ENCODE assay signal across 19 cellular contexts in genomic region chr16:67412294-67412693, GRCh38. TPM values are rescaled to one million over a fixed set of nuclear protein-coding genes. Genes with fewer than 3 reads are reported as not detected.
DNase-seq lines count a peak whose midpoint lies in the region; ATAC-seq, FAIRE-seq and TF ChIP-seq lines count a peak whose summit lies in the region.
"Had no signal": no experiment of that assay in that cellular context is flagged by ENCODE, and none has a peak within 500 bp of the region (broad histone marks: within the 10 kb centered on the region; RNA-seq: fewer than 3 reads in every experiment).

No MANE protein-coding gene starts in this region.

- TF ChIP-seq POLR2A in spleen (IDR thresholded peaks at IDR 0.05) (no peak), prostate gland (IDR thresholded peaks at IDR 0.05) (no peak)

- H3K9ac ChIP-seq in astrocyte (ENCODE audit: low read length) = no peak overlapping the region
- H3K9ac ChIP-seq: GM23248 had no signal

- H3K4me1 Mint-ChIP-seq in astrocyte (ENCODE audit: low read depth, unreplicated experiment) = peaks cover 7% of the 10 kb centered on the region
- H3K4me1 Mint-ChIP-seq in activated CD8-positive, alpha-beta memory T cell treated with anti-CD3 and anti-CD28 coated beads, Interleukin-2, amount 10 ng/mL, durations not matched to agents 7 days and 5 days = peaks cover 14% of the 10 kb centered on the region

- no peak overlapping the region for H2AFZ ChIP-seq in astrocyte (ENCODE audit: low read depth, low read length)
- H2AFZ ChIP-seq: GM23248 had no signal

- WGBS in spleen, 5 donors = 31 to 52% (median 41%) methylated on average over 2 of the region's 2 CpGs
- WGBS in prostate gland = 44% methylated on average over 2 of the region's 2 CpGs

- FAIRE-seq in astrocyte (lab: Jason Lieb, UNC) = no peak

- H3K79me2 ChIP-seq in astrocyte (ENCODE audit: insufficient read depth, low read length) = no peaks in the 10 kb centered on the region

- H3K27ac Mint-ChIP-seq in astrocyte (ENCODE audit: unreplicated experiment) = no peak overlapping the region
- H3K27ac Mint-ChIP-seq in activated CD8-positive, alpha-beta memory T cell treated with anti-CD3 and anti-CD28 coated beads, Interleukin-2, amount 10 ng/mL, durations not matched to agents 7 days and 5 days = no peak overlapping the region
- H3K27ac Mint-ChIP-seq: B cell; CD4-positive, alpha-beta T cell; HFFc6 had no signal

- ATAC-seq in GM21737 (IDR thresholded peaks at IDR 0.05; ENCODE audit: unreplicated experiment) = no peak
- ATAC-seq in activated CD8-positive, alpha-beta memory T cell treated with anti-CD3 and anti-CD28 coated beads, Interleukin-2, amount 10 ng/mL, durations not matched to agents 7 days and 5 days = no peak

- CTCF ChIA-PET in activated CD8-positive, alpha-beta memory T cell treated with anti-CD3 and anti-CD28 coated beads, Interleukin-2, amount 10 ng/mL, durations not matched to agents 7 days and 5 days (lab: Charles Lee) = interaction anchor here (0.7 to 1.9 kb wide), 6 partner anchors 13 to 162 kb away, joined by 3 to 7 read pairs (median 4); no protein-coding TSS in a partner anchor

- no peak overlapping the region for H3K4me3 Mint-ChIP-seq in astrocyte (ENCODE audit: unreplicated experiment)
- H3K4me3 Mint-ChIP-seq in activated CD8-positive, alpha-beta memory T cell treated with anti-CD3 and anti-CD28 coated beads, Interleukin-2, amount 10 ng/mL, durations not matched to agents 7 days and 5 days = no peak overlapping the region
- H3K4me3 Mint-ChIP-seq: B cell; CD4-positive, alpha-beta T cell; HFFc6 had no signal

- H3K27ac ChIP-seq in astrocyte (ENCODE audit: low read depth, low read length) (no peak overlapping the region), spleen (peak overlapping the region in 6 of 8 donors; percentile 26 to 93 (median 88)), prostate gland (no peak overlapping the region)
- H3K27ac ChIP-seq: GM23248 had no signal

- H3K4me1 ChIP-seq in astrocyte (ENCODE audit: insufficient read depth, low read length) (peaks cover 8% of the 10 kb centered on the region), spleen (peaks cover 7 to 52% (median 36%) of the 10 kb centered on the region in 6 donors), prostate gland (replicated peaks) (no peaks in the 10 kb centered on the region)

- H3K9me3 ChIP-seq in astrocyte (ENCODE audit: insufficient read depth, low read depth, low read length) (no peaks in the 10 kb centered on the region), spleen (no peaks in the 10 kb centered on the region), prostate gland (no peaks in the 10 kb centered on the region)
- H3K9me3 ChIP-seq: HAP-1 had no signal

- H3K4me2 ChIP-seq in astrocyte (ENCODE audit: low read length) = no peak overlapping the region

- no peaks in the 10 kb centered on the region for H4K20me1 ChIP-seq in astrocyte (ENCODE audit: insufficient read depth, low read length)

- no peaks in the 10 kb centered on the region for H3K9me3 Mint-ChIP-seq in astrocyte (ENCODE audit: unreplicated experiment)
- H3K9me3 Mint-ChIP-seq in activated CD8-positive, alpha-beta memory T cell treated with anti-CD3 and anti-CD28 coated beads, Interleukin-2, amount 10 ng/mL, durations not matched to agents 7 days and 5 days (ENCODE audit: low read depth) = no peaks in the 10 kb centered on the region
- H3K9me3 Mint-ChIP-seq: CD4-positive, alpha-beta T cell; HFFc6 had no signal

- H3K27me3 Mint-ChIP-seq in astrocyte (ENCODE audit: low read depth, unreplicated experiment) = peaks cover 8% of the 10 kb centered on the region
- peaks cover 23% of the 10 kb centered on the region for H3K27me3 Mint-ChIP-seq in activated CD8-positive, alpha-beta memory T cell treated with anti-CD3 and anti-CD28 coated beads, Interleukin-2, amount 10 ng/mL, durations not matched to agents 7 days and 5 days

- H3K4me3 ChIP-seq in astrocyte (ENCODE audit: insufficient read depth, low read depth, low read length) = no peak overlapping the region
- H3K4me3 ChIP-seq in spleen = no peak overlapping the region
- no peak overlapping the region for H3K4me3 ChIP-seq in prostate gland
- H3K4me3 ChIP-seq: GM23248, HAP-1 had no signal

- peaks cover 4% of the 10 kb centered on the region for H3K36me3 Mint-ChIP-seq in astrocyte (ENCODE audit: low read depth, unreplicated experiment)
- no peaks in the 10 kb centered on the region for H3K36me3 Mint-ChIP-seq in activated CD8-positive, alpha-beta memory T cell treated with anti-CD3 and anti-CD28 coated beads, Interleukin-2, amount 10 ng/mL, durations not matched to agents 7 days and 5 days

- intact Hi-C loops in spleen (cut with DNase I; ENCODE audit: low total_unique reads) = no loop called here
- intact Hi-C loops in prostate gland (cut with DNase I) = no loop called here

- no peaks in the 10 kb centered on the region for H3K36me3 ChIP-seq in astrocyte (ENCODE audit: insufficient read depth, low read length)
- H3K36me3 ChIP-seq in spleen = no peaks in the 10 kb centered on the region
- H3K36me3 ChIP-seq in prostate gland = no peaks in the 10 kb centered on the region
- H3K36me3 ChIP-seq: HAP-1 had no signal

- TF ChIP-seq CTCF in astrocyte (IDR thresholded peaks at IDR 0.05; ENCODE audit: insufficient read depth, low read depth, low read length) (no peak), spleen (IDR thresholded peaks at IDR 0.05 in 8 of 11, conservative IDR thresholded peaks at IDR 0.05 in 3 of 11) (no peak), prostate gland (IDR thresholded peaks at IDR 0.05) (no peak)

- DNase-seq in DMS79 (lab: John Stamatoyannopoulos, UW) (peak; percentile 7), astrocyte (ENCODE audit: low read depth) (peak; percentile 31), fibroblast of peridontal ligament (ENCODE audit: extremely low read depth) (peak; percentile 36), spleen (no peak), midbrain (lab: John Stamatoyannopoulos, UW) (no peak), prostate gland (ENCODE audit: low spot score) (no peak)
- no peak for DNase-seq in activated CD8-positive, alpha-beta memory T cell treated with anti-CD3 and anti-CD28 coated beads, Interleukin-2, amount 10 ng/mL, durations not matched to agents 7 days and 5 days
- DNase-seq: ACHN; C1 segment of cervical spinal cord; CD4-positive, alpha-beta T cell; DND-41; GDM1; GM23248; HFFc6 had no signal

- H3K27me3 ChIP-seq in astrocyte (ENCODE audit: insufficient read depth, low read length) (no peaks in the 10 kb centered on the region), spleen (replicated peaks in 1 of 7) (peaks cover 0 to 19% (median 0%) of the 10 kb centered on the region in 7 donors), prostate gland (replicated peaks; ENCODE audit: insufficient read depth) (no peaks in the 10 kb centered on the region)

RNA-seq across cellular contexts. Expression of gene ZDHHC1, which starts 4.0 kb away (rescaled TPM):
- total RNA-seq in astrocyte (3.7 and 4.4 TPM in 2 replicates), spleen (10 to 100 TPM in 6 of 7 donors, 1 to 10 TPM in 1; 9.5 to 31.2 (median 20.6) TPM), prostate gland (10 to 100 TPM; 20.3 to 69.8 TPM)
- polyA plus RNA-seq in spleen = 1 to 10 TPM; 2.1 to 6.0 (median 2.3) TPM
- total RNA-seq in activated CD8-positive, alpha-beta memory T cell treated with anti-CD3 and anti-CD28 coated beads, Interleukin-2, amount 10 ng/mL, durations not matched to agents 7 days and 5 days = under 1 TPM; 0.41 to 0.49 TPM

RNA-seq across cellular contexts. Expression of gene HSD11B2, which starts 18.6 kb away (rescaled TPM):
- total RNA-seq in astrocyte (0.14 TPM in 1 of 2 replicates, not detected in the other), spleen (10 to 100 TPM in 1 of 7 donors, 1 to 10 TPM in 5, under 1 TPM in 1; 0.85 to 18.3 (median 4.7) TPM), prostate gland (10 to 100 TPM; 11.4 to 35.6 TPM)
- 1 to 10 TPM; 1.7 to 4.1 (median 2.8) TPM for polyA plus RNA-seq in spleen
- total RNA-seq in activated CD8-positive, alpha-beta memory T cell treated with anti-CD3 and anti-CD28 coated beads, Interleukin-2, amount 10 ng/mL, durations not matched to agents 7 days and 5 days = under 1 TPM in 1 of 2 experiments, not detected in 1; 0.14 TPM
- total RNA-seq: A172; B cell; CD4-positive, alpha-beta T cell; GM23248; HFFc6 had no signal

RNA-seq across cellular contexts. Expression of gene TPPP3, which starts 19.0 kb away (rescaled TPM):
- total RNA-seq in astrocyte (0.65 and 0.75 TPM in 2 replicates), spleen (10 to 100 TPM in 3 of 7 donors, 1 to 10 TPM in 4; 2.5 to 13.9 (median 9.9) TPM), prostate gland (1 to 10 TPM; 3.4 to 10.0 TPM)
- polyA plus RNA-seq in spleen = 10 to 100 TPM in 1 of 3 donors, 1 to 10 TPM in 2; 5.6 to 11.4 (median 7.2) TPM
- total RNA-seq in activated CD8-positive, alpha-beta memory T cell treated with anti-CD3 and anti-CD28 coated beads, Interleukin-2, amount 10 ng/mL, durations not matched to agents 7 days and 5 days = not detected
- total RNA-seq: B cell; CD4-positive, alpha-beta T cell; GM23248; HT1080 had no signal

Comparison
In these comparisons a context has a peak if more than half of its experiments do, and no peak if none do; other contexts are left out.
1. DNase-seq: peak in DMS79 (single experiment), astrocyte (single experiment) and fibroblast of peridontal ligament (single experiment); none in spleen (single experiment), midbrain (single experiment), prostate gland (single experiment) and activated CD8-positive, alpha-beta memory T cell treated with anti-CD3 and anti-CD28 coated beads, Interleukin-2, amount 10 ng/mL, durations not matched to agents 7 days and 5 days (single experiment).
2. H3K27ac ChIP-seq: peak in spleen (6 of 8); none in astrocyte (single experiment) and prostate gland (0 of 2).